ENCODE assay signal across 19 cellular contexts in the genomic region with DNA sequence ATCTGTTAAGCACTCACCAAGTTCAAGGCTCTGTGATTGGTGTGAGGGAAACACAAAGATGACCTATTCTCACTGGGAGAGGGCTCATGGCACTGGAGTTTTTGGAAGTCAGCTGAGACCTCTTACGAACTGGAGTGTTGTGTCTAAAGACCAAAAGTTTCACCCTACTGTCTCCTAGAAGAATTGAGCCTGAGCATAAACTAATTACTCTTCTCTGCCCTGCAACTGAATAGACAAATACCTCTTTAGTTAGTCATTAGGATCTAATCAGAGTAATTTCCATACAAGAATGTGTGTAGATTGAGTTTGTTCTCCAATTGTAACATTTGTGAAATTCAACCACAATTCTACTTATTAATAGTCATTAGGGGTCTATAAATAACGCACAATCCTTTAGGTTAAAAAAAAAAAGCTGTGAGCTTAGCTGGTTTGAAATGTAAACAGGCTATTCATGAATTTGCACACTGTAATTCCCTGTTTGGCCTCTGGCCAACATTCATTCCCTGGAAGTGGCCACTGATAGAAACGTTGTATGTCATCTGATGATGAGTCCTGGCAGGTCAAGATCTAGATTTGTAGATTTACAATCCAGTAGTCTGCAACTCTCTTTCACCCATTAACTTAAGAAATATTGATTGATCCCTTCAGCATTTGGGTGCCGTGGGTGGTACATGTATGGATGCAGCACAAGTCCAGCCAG.
"Had no signal": no experiment of that assay in that cellular context is flagged by ENCODE, and none has a peak within 500 bp of the region (broad histone marks: within the 10 kb centered on the region; RNA-seq: fewer than 3 reads in every experiment).

No MANE protein-coding gene starts in this region.

- H3K4me3 Mint-ChIP-seq: activated CD4-positive, alpha-beta T cell treated with anti-CD3 and anti-CD28 coated beads, Interleukin-2, amount 10 ng/mL, durations not matched to agents 24 days and 14 days; activated CD8-positive, alpha-beta T cell treated with anti-CD3 and anti-CD28 coated beads for 36 hours; activated naive CD8-positive, alpha-beta T cell treated with anti-CD3 and anti-CD28 coated beads, Interleukin-2, amount 10 ng/mL, durations not matched to agents 7 days and 5 days; naive thymus-derived CD4-positive, alpha-beta T cell; neural progenitor cell had no signal

- ATAC-seq: activated CD8-positive, alpha-beta T cell treated with anti-CD3 and anti-CD28 coated beads for 36 hours; body of pancreas; gastrocnemius medialis; heart left ventricle; left lung; naive thymus-derived CD4-positive, alpha-beta T cell had no signal

- DNase-seq: activated CD4-positive, alpha-beta T cell treated with anti-CD3 and anti-CD28 coated beads, Interleukin-2, amount 10 ng/mL, durations not matched to agents 24 days and 14 days; activated CD8-positive, alpha-beta T cell treated with anti-CD3 and anti-CD28 coated beads for 36 hours; activated naive CD4-positive, alpha-beta T cell treated with Interleukin-2 at 50 U/mL for 16 hours; activated naive CD8-positive, alpha-beta T cell treated with anti-CD3 and anti-CD28 coated beads, Interleukin-2, amount 10 ng/mL, durations not matched to agents 7 days and 5 days; activated T-cell treated with anti-CD3 and anti-CD28 coated beads, Interleukin-2, amount 50 U/mL, for 1 hour; amygdala; body of pancreas; caudate nucleus; dorsolateral prefrontal cortex; erythroblast; gastrocnemius medialis; heart left ventricle; left lung; naive thymus-derived CD4-positive, alpha-beta T cell; stimulated activated CD4-positive, alpha-beta T cell treated with anti-CD3 and anti-CD28 coated beads, Interleukin-2, amount 100 ng/mL, for 24 hours; stimulated activated naive CD4-positive, alpha-beta T cell treated with Interleukin-2 at 50 U/mL for 16 hours; tibial artery had no signal

- H3K4me1 Mint-ChIP-seq: activated CD4-positive, alpha-beta T cell treated with anti-CD3 and anti-CD28 coated beads, Interleukin-2, amount 10 ng/mL, durations not matched to agents 24 days and 14 days; activated naive CD8-positive, alpha-beta T cell treated with anti-CD3 and anti-CD28 coated beads, Interleukin-2, amount 10 ng/mL, durations not matched to agents 7 days and 5 days; naive thymus-derived CD4-positive, alpha-beta T cell; neural progenitor cell had no signal

- H3K36me3 Mint-ChIP-seq: activated naive CD8-positive, alpha-beta T cell treated with anti-CD3 and anti-CD28 coated beads, Interleukin-2, amount 10 ng/mL, durations not matched to agents 7 days and 5 days; naive thymus-derived CD4-positive, alpha-beta T cell; neural progenitor cell had no signal

- H3K27me3 Mint-ChIP-seq: activated CD4-positive, alpha-beta T cell treated with anti-CD3 and anti-CD28 coated beads, Interleukin-2, amount 10 ng/mL, durations not matched to agents 24 days and 14 days; activated CD8-positive, alpha-beta T cell treated with anti-CD3 and anti-CD28 coated beads for 36 hours; activated naive CD8-positive, alpha-beta T cell treated with anti-CD3 and anti-CD28 coated beads, Interleukin-2, amount 10 ng/mL, durations not matched to agents 7 days and 5 days had no signal

- H3K9me3 Mint-ChIP-seq: activated CD4-positive, alpha-beta T cell treated with anti-CD3 and anti-CD28 coated beads, Interleukin-2, amount 10 ng/mL, durations not matched to agents 24 days and 14 days; activated CD8-positive, alpha-beta T cell treated with anti-CD3 and anti-CD28 coated beads for 36 hours; activated naive CD8-positive, alpha-beta T cell treated with anti-CD3 and anti-CD28 coated beads, Interleukin-2, amount 10 ng/mL, durations not matched to agents 7 days and 5 days; activated T-helper 2 cell treated with anti-CD3 and anti-CD28 coated beads, Interferon-gamma antibody, Interleukin-2, Interleukin-4, amounts not matched to agents 10 μg/mL and 5 μg/mL and 100 μg/mL, durations not matched to agents 14 hours and 24 hours and 36 hours; neural progenitor cell had no signal

- H3K27ac Mint-ChIP-seq: activated CD4-positive, alpha-beta T cell treated with anti-CD3 and anti-CD28 coated beads, Interleukin-2, amount 10 ng/mL, durations not matched to agents 24 days and 14 days; activated CD8-positive, alpha-beta T cell treated with anti-CD3 and anti-CD28 coated beads for 36 hours; activated naive CD8-positive, alpha-beta T cell treated with anti-CD3 and anti-CD28 coated beads, Interleukin-2, amount 10 ng/mL, durations not matched to agents 7 days and 5 days; activated T-helper 2 cell treated with anti-CD3 and anti-CD28 coated beads, Interferon-gamma antibody, Interleukin-2, Interleukin-4, amounts not matched to agents 10 μg/mL and 5 μg/mL and 100 μg/mL, durations not matched to agents 14 hours and 24 hours and 36 hours; naive thymus-derived CD4-positive, alpha-beta T cell; neural progenitor cell had no signal
